Comparison of ENCODE assay signal across 29 cellular contexts in the genomic region with DNA sequence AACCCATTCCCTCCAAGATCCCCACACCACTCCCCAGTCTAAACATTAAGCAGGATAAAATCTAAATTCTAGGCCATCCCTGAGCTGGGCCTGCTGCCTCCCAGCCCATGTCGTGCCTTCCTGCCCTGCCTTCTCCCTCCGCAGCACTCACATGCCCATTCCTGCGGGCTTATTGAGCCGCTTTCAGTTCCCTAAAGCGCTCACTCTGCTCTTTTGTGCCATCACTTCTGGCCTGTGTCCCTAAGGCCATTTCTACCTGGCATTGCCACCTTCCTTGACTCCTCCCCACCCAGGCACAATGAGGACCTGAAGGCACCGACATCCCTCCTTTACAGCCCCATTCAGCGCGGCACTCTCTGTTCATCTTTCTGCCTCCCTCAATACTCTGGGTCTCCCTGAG. TPM values are rescaled to one million over a fixed set of nuclear protein-coding genes. Genes with fewer than 3 reads are reported as not detected.
"Had no signal": no experiment of that assay in that cellular context is flagged by ENCODE, and none has a peak within 500 bp of the region (broad histone marks: within the 10 kb centered on the region; RNA-seq: fewer than 3 reads in every experiment).

No MANE protein-coding gene starts in this region.

- H3K4me3 ChIP-seq: cardiac muscle cell, hepatocyte, lung, pancreas, psoas muscle, right atrium auricular region had no signal

- H3K4me1 Mint-ChIP-seq: activated CD4-positive, alpha-beta T cell treated with anti-CD3 and anti-CD28 coated beads for 36 hours; activated naive CD8-positive, alpha-beta T cell treated with anti-CD3 and anti-CD28 coated beads, Interleukin-2, amount 50 U/mL, for 24 hours; immature natural killer cell had no signal

- H3K4me2 ChIP-seq: hepatocyte had no signal

- DNase-seq: activated CD4-positive, alpha-beta T cell treated with anti-CD3 and anti-CD28 coated beads for 36 hours; activated CD4-positive, alpha-beta T cell treated with anti-CD3 and anti-CD28 coated beads, Interleukin-2, amount 50 U/mL, for 48 hours; activated effector memory CD4-positive, alpha-beta T cell treated with anti-CD3 and anti-CD28 coated beads, Interleukin-2, amount 50 U/mL, for 16 hours; activated naive CD4-positive, alpha-beta T cell treated with anti-CD3 and anti-CD28 coated beads, Interleukin-2, amount 50 U/mL, for 16 hours; activated naive CD8-positive, alpha-beta T cell treated with anti-CD3 and anti-CD28 coated beads, Interleukin-2, amount 50 U/mL, for 24 hours; activated T-cell treated with anti-CD3 and anti-CD28 coated beads, Interleukin-2, amount 50 U/mL, for 72 hours; effector CD4-positive, alpha-beta T cell; glutamatergic neuron; immature natural killer cell; naive thymus-derived CD8-positive, alpha-beta T cell; pancreas; psoas muscle; stimulated activated CD4-positive, alpha-beta T cell treated with anti-CD3 and anti-CD28 coated beads, Interleukin-4, amount 100 ng/mL, for 24 hours; stimulated activated naive CD8-positive, alpha-beta T cell treated with anti-CD3 and anti-CD28 coated beads, Interleukin-15, Interleukin-2, amounts not matched to agents 100 U/mL and 50 U/mL, for 24 hours; T-helper 9 cell had no signal

- H3K4me1 ChIP-seq: pancreas, psoas muscle, right atrium auricular region had no signal

- H3K27me3 Mint-ChIP-seq: activated CD4-positive, alpha-beta T cell treated with anti-CD3 and anti-CD28 coated beads for 36 hours had no signal

- H3K4me3 Mint-ChIP-seq: activated CD4-positive, alpha-beta T cell treated with anti-CD3 and anti-CD28 coated beads for 36 hours; activated naive CD8-positive, alpha-beta T cell treated with anti-CD3 and anti-CD28 coated beads, Interleukin-2, amount 50 U/mL, for 24 hours; activated T-cell treated with anti-CD3 and anti-CD28 coated beads, Interleukin-2, amount 50 U/mL, for 72 hours; immature natural killer cell; mesothelial cell of epicardium; naive thymus-derived CD8-positive, alpha-beta T cell; WTC11 had no signal

- H3K9me3 ChIP-seq: neutrophil, pancreas, psoas muscle, right atrium auricular region had no signal

- ATAC-seq: activated CD4-positive, alpha-beta T cell treated with anti-CD3 and anti-CD28 coated beads for 36 hours; activated naive CD8-positive, alpha-beta T cell treated with anti-CD3 and anti-CD28 coated beads, Interleukin-2, amount 50 U/mL, for 24 hours; activated T-cell treated with anti-CD3 and anti-CD28 coated beads, Interleukin-2, amount 50 U/mL, for 72 hours; esophagus mucosa; left lobe of liver; naive thymus-derived CD8-positive, alpha-beta T cell; psoas muscle; stimulated activated naive CD8-positive, alpha-beta T cell treated with anti-CD3 and anti-CD28 coated beads, Interleukin-15, Interleukin-2, amounts not matched to agents 100 U/mL and 50 U/mL, for 24 hours; WTC11 had no signal

- H3K79me2 ChIP-seq: hepatocyte had no signal

- H2AFZ ChIP-seq: hepatocyte had no signal

- H3K9me3 Mint-ChIP-seq: activated naive CD8-positive, alpha-beta T cell treated with anti-CD3 and anti-CD28 coated beads, Interleukin-2, amount 50 U/mL, for 24 hours; activated T-cell treated with anti-CD3 and anti-CD28 coated beads, Interleukin-2, amount 50 U/mL, for 72 hours; immature natural killer cell; mesothelial cell of epicardium; naive thymus-derived CD8-positive, alpha-beta T cell; WTC11 had no signal

- H3K36me3 Mint-ChIP-seq: immature natural killer cell; mesothelial cell of epicardium; naive thymus-derived CD8-positive, alpha-beta T cell; WTC11 had no signal

- H3K36me3 ChIP-seq: cardiac muscle cell, neutrophil, pancreas, right atrium auricular region had no signal

- H3K27ac ChIP-seq: cardiac muscle cell, hepatocyte, neutrophil, pancreas, psoas muscle, right atrium auricular region had no signal

- H3K27ac Mint-ChIP-seq: activated CD4-positive, alpha-beta T cell treated with anti-CD3 and anti-CD28 coated beads for 36 hours; activated naive CD8-positive, alpha-beta T cell treated with anti-CD3 and anti-CD28 coated beads, Interleukin-2, amount 50 U/mL, for 24 hours; activated T-cell treated with anti-CD3 and anti-CD28 coated beads, Interleukin-2, amount 50 U/mL, for 72 hours; immature natural killer cell; mesothelial cell of epicardium; WTC11 had no signal

- H3K27me3 ChIP-seq: cardiac muscle cell, neutrophil, pancreas, right atrium auricular region had no signal

RNA-seq across cellular contexts. Expression of a gene that starts 13.1 kb away (rescaled TPM):
- total RNA-seq: cardiac muscle cell, chondrocyte, esophagus mucosa, kidney epithelial cell, left lobe of liver had no signal

RNA-seq across cellular contexts. Expression of a gene that starts 17.4 kb away (rescaled TPM):
- total RNA-seq: activated CD4-positive, alpha-beta T cell treated with anti-CD3 and anti-CD28 coated beads for 36 hours; activated T-cell treated with anti-CD3 and anti-CD28 coated beads, Interleukin-2, amount 50 U/mL, for 72 hours; chondrocyte; esophagus mucosa; hepatocyte; kidney epithelial cell; left lobe of liver; lung; mesothelial cell of epicardium; naive thymus-derived CD8-positive, alpha-beta T cell; pancreas; psoas muscle; right atrium auricular region; subcutaneous adipose tissue; T-helper 1 cell treated with Interleukin-12 subunit alpha and Interleukin-12 subunit beta and Interleukin-4 antibody, amounts not matched to agents 30 ng/mL and 1 ng/mL, for 36 hours; ureter; WTC11 had no signal

RNA-seq across cellular contexts. Expression of a gene that starts 45.2 kb away (rescaled TPM):
- total RNA-seq: chondrocyte; esophagus mucosa; hepatocyte; kidney epithelial cell; mesothelial cell of epicardium; naive thymus-derived CD8-positive, alpha-beta T cell; right atrium auricular region; subcutaneous adipose tissue; T-helper 1 cell treated with Interleukin-12 subunit alpha and Interleukin-12 subunit beta and Interleukin-4 antibody, amounts not matched to agents 30 ng/mL and 1 ng/mL, for 36 hours; ureter had no signal
